ENCODE assay signal across 17 cellular contexts in genomic region chr4:85409251-85409650, GRCh38.
"Had no signal": no experiment of that assay in that cellular context is flagged by ENCODE, and none has a peak within 500 bp of the region (broad histone marks: within the 10 kb centered on the region; RNA-seq: fewer than 3 reads in every experiment).

No MANE protein-coding gene starts in this region.

- H3K36me3 ChIP-seq: upper lobe of right lung had no signal

- H3K9me3 ChIP-seq: upper lobe of right lung had no signal

- FAIRE-seq: TTC549 had no signal

- H3K36me3 Mint-ChIP-seq: activated naive CD8-positive, alpha-beta T cell; brain had no signal

- H3K9me3 Mint-ChIP-seq: activated B cell treated with CpG ODN at 0.5 μM for 24 hours; activated CD8-positive, alpha-beta T cell treated with anti-CD3 and anti-CD28 coated beads for 36 hours; activated T-cell treated with anti-CD3 and anti-CD28 coated beads, Interleukin-2, amount 50 U/mL, for 4 hours; brain; stimulated activated naive CD8-positive, alpha-beta T cell treated with anti-CD3 and anti-CD28 coated beads, Interleukin-15, amount 100 ng/mL, for 72 hours had no signal

- H3K27me3 ChIP-seq: upper lobe of right lung had no signal

- H3K27me3 Mint-ChIP-seq: activated B cell treated with CpG ODN at 0.5 μM for 24 hours; activated CD8-positive, alpha-beta T cell treated with anti-CD3 and anti-CD28 coated beads for 36 hours; activated naive CD8-positive, alpha-beta T cell; effector memory CD8-positive, alpha-beta T cell; progenitor cell of endocrine pancreas; stimulated activated naive CD8-positive, alpha-beta T cell treated with anti-CD3 and anti-CD28 coated beads, Interleukin-15, amount 100 ng/mL, for 72 hours had no signal

- H3K4me1 Mint-ChIP-seq: activated B cell treated with CpG ODN at 0.5 μM for 24 hours; stimulated activated naive CD8-positive, alpha-beta T cell treated with anti-CD3 and anti-CD28 coated beads, Interleukin-15, amount 100 ng/mL, for 72 hours had no signal

- H3K4me1 ChIP-seq: upper lobe of right lung had no signal

- H3K4me3 Mint-ChIP-seq: activated B cell treated with CpG ODN at 0.5 μM for 24 hours; activated CD8-positive, alpha-beta T cell treated with anti-CD3 and anti-CD28 coated beads for 36 hours; activated naive CD8-positive, alpha-beta T cell; activated T-cell treated with anti-CD3 and anti-CD28 coated beads, Interleukin-2, amount 50 U/mL, for 4 hours; brain; effector memory CD8-positive, alpha-beta T cell; stimulated activated naive CD8-positive, alpha-beta T cell treated with anti-CD3 and anti-CD28 coated beads, Interleukin-15, amount 100 ng/mL, for 72 hours had no signal

- ATAC-seq: activated CD8-positive, alpha-beta T cell treated with anti-CD3 and anti-CD28 coated beads for 36 hours; activated T-cell treated with anti-CD3 and anti-CD28 coated beads, Interleukin-2, amount 50 U/mL, for 4 hours; effector memory CD8-positive, alpha-beta T cell; right cardiac atrium; stimulated activated naive CD8-positive, alpha-beta T cell treated with anti-CD3 and anti-CD28 coated beads, Interleukin-15, amount 100 ng/mL, for 72 hours; upper lobe of right lung had no signal

- H3K27ac Mint-ChIP-seq: activated B cell treated with CpG ODN at 0.5 μM for 24 hours; activated CD8-positive, alpha-beta T cell treated with anti-CD3 and anti-CD28 coated beads for 36 hours; activated naive CD8-positive, alpha-beta T cell; brain; effector memory CD8-positive, alpha-beta T cell; progenitor cell of endocrine pancreas; stimulated activated naive CD8-positive, alpha-beta T cell treated with anti-CD3 and anti-CD28 coated beads, Interleukin-15, amount 100 ng/mL, for 72 hours had no signal

- H3K4me3 ChIP-seq: upper lobe of right lung had no signal

- DNase-seq: activated B cell treated with CpG ODN at 0.5 μM for 24 hours; activated CD4-positive, alpha-beta T cell treated with anti-CD3 and anti-CD28 coated beads for 48 hours; activated CD8-positive, alpha-beta T cell treated with anti-CD3 and anti-CD28 coated beads for 36 hours; activated effector memory CD4-positive, alpha-beta T cell treated with Interleukin-2 at 50 U/mL for 16 hours; activated T-cell treated with anti-CD3 and anti-CD28 coated beads, Interleukin-2, amount 50 U/mL, for 4 hours; amygdala; effector memory CD8-positive, alpha-beta T cell; hippocampal formation; midbrain; right cardiac atrium; stimulated activated naive CD8-positive, alpha-beta T cell treated with anti-CD3 and anti-CD28 coated beads, Interleukin-15, amount 100 ng/mL, for 72 hours; T-helper 2 cell; upper lobe of right lung had no signal

- H3K27ac ChIP-seq: upper lobe of right lung had no signal
